In the genomic region with DNA sequence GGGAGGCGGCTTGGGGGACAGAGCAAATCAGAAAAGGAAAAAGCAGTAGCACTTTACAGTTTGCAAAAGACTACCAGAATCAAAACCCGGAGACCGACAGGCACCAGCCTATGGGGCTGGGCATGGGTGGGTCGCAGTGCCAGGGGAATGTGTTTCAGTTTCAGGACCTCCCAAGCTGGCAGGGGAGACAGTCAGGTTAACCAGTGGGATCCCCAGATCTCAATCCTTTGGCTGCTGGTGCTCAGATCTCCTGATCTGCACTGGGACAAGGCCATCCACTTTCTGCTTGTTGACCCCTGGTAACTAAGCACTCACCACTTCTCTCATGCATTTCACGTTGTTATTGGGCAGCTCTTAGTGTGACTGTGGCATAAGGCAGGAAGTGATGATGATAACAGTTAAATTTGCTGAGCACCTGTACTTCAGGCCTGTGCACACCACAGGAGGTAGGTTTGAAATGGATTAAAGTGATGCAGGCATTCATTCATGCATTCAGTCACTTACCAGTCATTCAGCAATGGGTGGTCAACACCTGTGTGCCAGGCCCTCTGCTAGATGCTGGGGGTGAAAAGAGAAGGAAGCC, we compare ENCODE assay signal across 8 cellular contexts. TPM values are rescaled to one million over a fixed set of nuclear protein-coding genes. Genes with fewer than 3 reads are reported as not detected.
DNase-seq lines count a peak whose midpoint lies in the region; ATAC-seq and TF ChIP-seq lines count a peak whose summit lies in the region.

No MANE protein-coding gene starts in this region.

- H3K27ac Mint-ChIP-seq in activated CD4-positive, alpha-beta memory T cell treated with anti-CD3 and anti-CD28 coated beads, Interleukin-2, amount 10 ng/mL, durations not matched to agents 7 days and 5 days: peak overlapping the region; percentile 96

- no peaks in the 10 kb centered on the region for H3K79me2 ChIP-seq in KMS-11 (ENCODE audit: insufficient read depth, low read depth)

- H3K9ac ChIP-seq in KMS-11: peak overlapping the region; percentile 52
- peak overlapping the region in 2 of 3 donors; percentile 76 to 81 for H3K9ac ChIP-seq in skeletal muscle tissue (ENCODE audit: low read depth in 1 of 3, low read length in 3 of 3)

- TF ChIP-seq CTCF in KMS-11 (conservative IDR thresholded peaks at IDR 0.05; ENCODE audit: low read depth, low read length): no peak

- H3K9me3 ChIP-seq in skeletal muscle tissue (ENCODE audit: control insufficient read depth in 3 of 3, low read length in 3 of 3): no peaks in the 10 kb centered on the region

- H3K4me3 Mint-ChIP-seq in activated CD4-positive, alpha-beta memory T cell treated with anti-CD3 and anti-CD28 coated beads, Interleukin-2, amount 10 ng/mL, durations not matched to agents 7 days and 5 days: peak overlapping the region; percentile 87

- CTCF ChIA-PET in activated CD4-positive, alpha-beta memory T cell treated with anti-CD3 and anti-CD28 coated beads, Interleukin-2, amount 10 ng/mL, durations not matched to agents 7 days and 5 days (lab: Charles Lee): interaction anchor here (0.6 to 1.9 kb wide), 9 partner anchors 9 to 420 kb away, joined by 3 to 12 read pairs (median 5); a partner anchor contains a TSS

- no peaks in the 10 kb centered on the region for H4K20me1 ChIP-seq in KMS-11 (ENCODE audit: insufficient read depth)

- H3K27me3 ChIP-seq in KMS-11 (ENCODE audit: insufficient read depth, low read depth): no peaks in the 10 kb centered on the region
- H3K27me3 ChIP-seq in skeletal muscle tissue (ENCODE audit: control insufficient read depth in 3 of 3, insufficient read depth in 3 of 3, low read length in 3 of 3): no peaks in the 10 kb centered on the region

- H3K4me3 ChIP-seq in KMS-11 (IDR thresholded peaks at IDR 0.05; ENCODE audit: insufficient read depth, low read depth, low read length) (no peak overlapping the region), skeletal muscle tissue (ENCODE audit: low read length in 3 of 3) (peak overlapping the region; percentile 60 to 76 (median 70))

- POLR2A ChIA-PET in activated CD4-positive, alpha-beta memory T cell treated with anti-CD3 and anti-CD28 coated beads, Interleukin-2, amount 10 ng/mL, durations not matched to agents 7 days and 5 days (lab: Charles Lee): interaction anchor here (0.7 to 1.9 kb wide), 14 partner anchors 8 to 336 kb away, joined by 3 to 60 read pairs (median 4); a partner anchor contains a TSS

- H3K36me3 ChIP-seq in KMS-11 (ENCODE audit: insufficient read depth): no peaks in the 10 kb centered on the region
- no peaks in the 10 kb centered on the region for H3K36me3 ChIP-seq in skeletal muscle tissue (ENCODE audit: control insufficient read depth in 3 of 3, insufficient read depth in 3 of 3, low read length in 3 of 3)

- H3K4me1 ChIP-seq in KMS-11 (ENCODE audit: low read depth, poor library complexity, severe bottlenecking) (peaks cover 14% of the 10 kb centered on the region), skeletal muscle tissue (ENCODE audit: control insufficient read depth in 3 of 3, insufficient read depth in 3 of 3, low read length in 3 of 3) (peaks cover 22 to 36% (median 23%) of the 10 kb centered on the region in 3 donors)

- peaks cover 23% of the 10 kb centered on the region for H3K36me3 Mint-ChIP-seq in activated CD4-positive, alpha-beta memory T cell treated with anti-CD3 and anti-CD28 coated beads, Interleukin-2, amount 10 ng/mL, durations not matched to agents 7 days and 5 days (ENCODE audit: low read depth)

- H2AFZ ChIP-seq in KMS-11 (ENCODE audit: low read depth): peak overlapping the region; percentile 72

- peak overlapping the region; percentile 58 for H3K4me2 ChIP-seq in KMS-11

- H3K27me3 Mint-ChIP-seq in activated CD4-positive, alpha-beta memory T cell treated with anti-CD3 and anti-CD28 coated beads, Interleukin-2, amount 10 ng/mL, durations not matched to agents 7 days and 5 days: no peaks in the 10 kb centered on the region

- ATAC-seq in GM21423 (IDR thresholded peaks at IDR 0.05; ENCODE audit: unreplicated experiment) (no peak), HG02759 (IDR thresholded peaks at IDR 0.05; ENCODE audit: unreplicated experiment) (no peak), HG02610 (IDR thresholded peaks at IDR 0.05; ENCODE audit: unreplicated experiment) (no peak)

- peaks cover 79% of the 10 kb centered on the region for H3K4me1 Mint-ChIP-seq in activated CD4-positive, alpha-beta memory T cell treated with anti-CD3 and anti-CD28 coated beads, Interleukin-2, amount 10 ng/mL, durations not matched to agents 7 days and 5 days

- H3K27ac ChIP-seq in KMS-11: peak overlapping the region; percentile 44
- H3K27ac ChIP-seq in skeletal muscle tissue (ENCODE audit: low read depth, low read length): peak overlapping the region; percentile 82

- DNase-seq in DMS53 treated with DMSO at 0.1 percent for 48 hours (lab: John Stamatoyannopoulos, UW; ENCODE audit: unreplicated experiment) (peak; percentile 87), germinal center (ENCODE audit: low spot score) (peak; percentile 43)
- DNase-seq in activated CD4-positive, alpha-beta memory T cell treated with anti-CD3 and anti-CD28 coated beads, Interleukin-2, amount 10 ng/mL, durations not matched to agents 7 days and 5 days: peak; percentile 60

- H3K9me3 Mint-ChIP-seq in activated CD4-positive, alpha-beta memory T cell treated with anti-CD3 and anti-CD28 coated beads, Interleukin-2, amount 10 ng/mL, durations not matched to agents 7 days and 5 days: no peaks in the 10 kb centered on the region

RNA-seq across cellular contexts. Expression of a gene that starts 42.2 kb away (rescaled TPM):
- total RNA-seq in activated CD4-positive, alpha-beta memory T cell treated with anti-CD3 and anti-CD28 coated beads, Interleukin-2, amount 10 ng/mL, durations not matched to agents 7 days and 5 days: 10 to 100 TPM; 23.2 to 23.4 TPM
- 5.2 TPM for total RNA-seq in skeletal muscle tissue
